ENCODE assay signal across 17 cellular contexts in the genomic region with DNA sequence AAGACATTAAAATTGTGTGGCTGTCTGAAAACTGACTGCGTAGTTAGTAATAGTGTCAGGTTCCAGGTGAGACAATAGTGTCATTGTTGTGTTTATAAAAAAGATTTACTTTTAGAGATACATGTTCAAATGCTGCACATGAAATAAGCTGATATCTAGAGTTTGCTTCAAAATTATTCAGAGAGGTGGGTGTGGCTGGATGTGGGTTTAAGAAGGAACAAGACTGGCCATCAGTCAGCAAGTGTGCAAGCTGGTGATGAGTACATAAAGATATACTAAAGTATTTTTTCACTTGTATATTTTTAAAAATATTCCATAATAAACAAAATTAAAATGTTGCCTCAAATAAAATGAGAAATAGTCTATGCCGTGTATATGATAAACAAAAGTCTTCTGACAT.
DNase-seq lines count a peak whose midpoint lies in the region; ATAC-seq, FAIRE-seq and TF ChIP-seq lines count a peak whose summit lies in the region.
"Had no signal": no experiment of that assay in that cellular context is flagged by ENCODE, and none has a peak within 500 bp of the region (broad histone marks: within the 10 kb centered on the region; RNA-seq: fewer than 3 reads in every experiment).

No MANE protein-coding gene starts in this region.

- no peak overlapping the region for H3K4me2 ChIP-seq in mammary epithelial cell (ENCODE audit: insufficient read depth, low read depth, low read length)

- no peak for FAIRE-seq in bronchial epithelial cell (lab: Jason Lieb, UNC)
- FAIRE-seq: H54 had no signal

- H3K4me3 Mint-ChIP-seq in MCF 10A (ENCODE audit: unreplicated experiment): no peak overlapping the region

- DNase-seq in mammary epithelial cell: peak; percentile 46
- no peak for DNase-seq in MCF 10A (ENCODE audit: unreplicated experiment)
- DNase-seq in NCI-H526 treated with DMSO at 0.1 percent for 48 hours (lab: John Stamatoyannopoulos, UW): peak; percentile 50
- DNase-seq in bronchial epithelial cell (ENCODE audit: low read depth): peak; percentile 27
- DNase-seq in activated naive CD4-positive, alpha-beta T cell treated with anti-CD3 and anti-CD28 coated beads, Interleukin-2, amount 50 U/mL, for 72 hours (ENCODE audit: low spot score in 2 of 2): no peak
- DNase-seq in brain microvascular endothelial cell: no peak
- DNase-seq: 8988T, Kasumi-1, NCI-H1092 treated with DMSO at 0.1 percent for 48 hours, NCI-H2029, NCI-H2227 treated with DMSO at 0.1 percent for 48 hours, NCI-H510A, NCI-H774, SHP77 had no signal

- H3K9ac ChIP-seq in mammary epithelial cell (ENCODE audit: insufficient read depth, low read length): no peak overlapping the region

- WGBS in mammary epithelial cell (ENCODE audit: low coverage, missing lambda C conversion rate): 86% methylated on average over 2 of the region's 2 CpGs

- peaks cover 9% of the 10 kb centered on the region for H3K9me3 ChIP-seq in mammary epithelial cell (replicated peaks; ENCODE audit: insufficient read depth, low read length)

- no peak for TF ChIP-seq CTCF in mammary epithelial cell (conservative IDR thresholded peaks at IDR 0.05 in 1 of 2, IDR thresholded peaks at IDR 0.05 in 1 of 2; ENCODE audit: extremely low read depth in 1 of 2, insufficient read depth in 1 of 2, low read depth in 1 of 2, low read length in 2 of 2)
- TF ChIP-seq CTCF in MCF 10A (IDR thresholded peaks at IDR 0.05; ENCODE audit: unreplicated experiment): no peak
- no peak for TF ChIP-seq CTCF in bronchial epithelial cell (IDR thresholded peaks at IDR 0.05; ENCODE audit: insufficient read depth, low read length, severe bottlenecking)
- TF ChIP-seq CTCF in brain microvascular endothelial cell (IDR thresholded peaks at IDR 0.05; ENCODE audit: low read depth, low read length, missing control alignments): no peak

- no peaks in the 10 kb centered on the region for H3K36me3 ChIP-seq in mammary epithelial cell (ENCODE audit: insufficient read depth, low read length)
- H3K36me3 ChIP-seq in bronchial epithelial cell (ENCODE audit: control insufficient read depth, insufficient read depth, low read length): no peaks in the 10 kb centered on the region
- no peaks in the 10 kb centered on the region for H3K36me3 ChIP-seq in brain microvascular endothelial cell (replicated peaks)

- peaks cover 24% of the 10 kb centered on the region for H3K4me1 Mint-ChIP-seq in MCF 10A (ENCODE audit: insufficient read depth, unreplicated experiment)

- BruUV-seq in mammary epithelial cell (replicated peaks; lab: Mats Ljungman, UMichigan) (no TSS peak), MCF 10A (replicated peaks; lab: Mats Ljungman, UMichigan) (no TSS peak)

- POLR2A ChIA-PET in MCF 10A (lab: Yijun Ruan, JAX): no interaction called here

- H3K4me1 ChIP-seq in mammary epithelial cell (ENCODE audit: insufficient read depth, low read length): peaks cover 33% of the 10 kb centered on the region

- no peaks in the 10 kb centered on the region for H3K36me3 Mint-ChIP-seq in MCF 10A (ENCODE audit: insufficient read depth, unreplicated experiment)
- H3K36me3 Mint-ChIP-seq in activated naive CD4-positive, alpha-beta T cell treated with anti-CD3 and anti-CD28 coated beads, Interleukin-2, amount 50 U/mL, for 72 hours: no peaks in the 10 kb centered on the region

- H3K27ac ChIP-seq in mammary epithelial cell (ENCODE audit: insufficient read depth, low read depth, low read length) (peak overlapping the region; percentile 32), brain microvascular endothelial cell (no peak overlapping the region)
- H3K27ac ChIP-seq: SK-N-MC had no signal

- no peak overlapping the region for H3K4me3 ChIP-seq in mammary epithelial cell (replicated peaks in 1 of 3; ENCODE audit: insufficient read depth in 1 of 3, low read depth in 2 of 3, low read length in 3 of 3)
- H3K4me3 ChIP-seq in bronchial epithelial cell (ENCODE audit: low read depth, low read length): no peak overlapping the region
- H3K4me3 ChIP-seq in brain microvascular endothelial cell (ENCODE audit: low read depth, low read length): no peak overlapping the region
- H3K4me3 ChIP-seq: SK-N-MC had no signal

- dilution Hi-C loops in mammary epithelial cell (cut with HindIII; ENCODE audit: low sequenced_read_pairs): no loop called here

- no peak overlapping the region for H3K27ac Mint-ChIP-seq in MCF 10A (ENCODE audit: low read depth, unreplicated experiment)
- no peak overlapping the region for H3K27ac Mint-ChIP-seq in activated naive CD4-positive, alpha-beta T cell treated with anti-CD3 and anti-CD28 coated beads, Interleukin-2, amount 50 U/mL, for 72 hours

- ATAC-seq in activated naive CD4-positive, alpha-beta T cell treated with anti-CD3 and anti-CD28 coated beads, Interleukin-2, amount 50 U/mL, for 72 hours: no peak
- no peak for ATAC-seq in HG02970 (IDR thresholded peaks at IDR 0.05; ENCODE audit: low FRiP score, unreplicated experiment)

- H3K9me3 Mint-ChIP-seq in MCF 10A (ENCODE audit: unreplicated experiment): no peaks in the 10 kb centered on the region
- peaks cover 0 to 12% of the 10 kb centered on the region in 2 donors for H3K9me3 Mint-ChIP-seq in activated naive CD4-positive, alpha-beta T cell treated with anti-CD3 and anti-CD28 coated beads, Interleukin-2, amount 50 U/mL, for 72 hours

- H3K79me2 ChIP-seq in mammary epithelial cell (ENCODE audit: insufficient read depth, low read length): no peaks in the 10 kb centered on the region

- H3K27me3 ChIP-seq in mammary epithelial cell (ENCODE audit: insufficient read depth, low read length) (no peaks in the 10 kb centered on the region), bronchial epithelial cell (ENCODE audit: control insufficient read depth, insufficient read depth, low read length) (no peaks in the 10 kb centered on the region), brain microvascular endothelial cell (replicated peaks) (no peaks in the 10 kb centered on the region)

- no peak overlapping the region for H2AFZ ChIP-seq in mammary epithelial cell (ENCODE audit: low read depth, low read length)

- CTCF ChIA-PET in mammary epithelial cell (lab: Charles Lee; ENCODE audit: low non-redundant PET) (no interaction called here), MCF 10A (lab: Yijun Ruan, JAX) (no interaction called here)

- H4K20me1 ChIP-seq in mammary epithelial cell (ENCODE audit: insufficient read depth, low read length): no peaks in the 10 kb centered on the region

- H3K27me3 Mint-ChIP-seq in MCF 10A (ENCODE audit: insufficient read depth, unreplicated experiment): no peaks in the 10 kb centered on the region

- intact Hi-C loops in mammary epithelial cell (cut with micrococcal nuclease) (no loop called here), MCF 10A (cut with micrococcal nuclease) (no loop called here)

- in situ Hi-C loops in mammary epithelial cell (cut with MboI; ENCODE audit: low sequenced_read_pairs in 2 of 2): no loop called here
- in situ Hi-C loops in brain microvascular endothelial cell (cut with HindIII; ENCODE audit: low pct_ligation_motif_present, low sequenced_read_pairs): no loop called here

Comparison
In these comparisons a context has a peak if more than half of its experiments do, and no peak if none do; other contexts are left out.
1. DNase-seq: peak in mammary epithelial cell (single experiment), NCI-H526 treated with DMSO at 0.1 percent for 48 hours (single experiment) and bronchial epithelial cell (single experiment); none in MCF 10A (single experiment), activated naive CD4-positive, alpha-beta T cell treated with anti-CD3 and anti-CD28 coated beads, Interleukin-2, amount 50 U/mL, for 72 hours (0 of 2) and brain microvascular endothelial cell (single experiment).